In genomic region chr18:610214-610928, GRCh38 we compare ENCODE assay signal across 38 cellular contexts. TPM values are rescaled to one million over a fixed set of nuclear protein-coding genes. Genes with fewer than 3 reads are reported as not detected.
"Had no signal": no experiment of that assay in that cellular context is flagged by ENCODE, and none has a peak within 500 bp of the region (broad histone marks: within the 10 kb centered on the region; RNA-seq: fewer than 3 reads in every experiment).

No MANE protein-coding gene starts in this region.

- H3K4me1 Mint-ChIP-seq: activated CD4-positive, alpha-beta memory T cell treated with anti-CD3 and anti-CD28 coated beads, Interleukin-2, amount 10 ng/mL, durations not matched to agents 7 days and 5 days; activated CD4-positive, alpha-beta T cell treated with anti-CD3 and anti-CD28 coated beads, Interleukin-2, amount 10 ng/mL, durations not matched to agents 7 days and 5 days; activated T-helper 17 cell treated with anti-CD3 and anti-CD28 coated beads, Interleukin-2, amount 50 U/mL, for 72 hours; stimulated activated effector memory CD8-positive, alpha-beta T cell treated with anti-CD3 and anti-CD28 coated beads, Interleukin-12 subunit alpha, Interleukin-12 subunit beta, amount 100 ng/mL, for 72 hours; stimulated activated naive CD8-positive, alpha-beta T cell treated with anti-CD3 and anti-CD28 coated beads, Interleukin-15, amount 100 ng/mL, for 72 hours had no signal

- H3K9me3 Mint-ChIP-seq: activated CD4-positive, alpha-beta memory T cell treated with anti-CD3 and anti-CD28 coated beads, Interleukin-2, amount 10 ng/mL, durations not matched to agents 7 days and 5 days; activated CD4-positive, alpha-beta T cell treated with anti-CD3 and anti-CD28 coated beads, Interleukin-2, amount 10 ng/mL, durations not matched to agents 7 days and 5 days; activated T-cell treated with anti-CD3 and anti-CD28 coated beads, Interleukin-2, amount 50 U/mL, for 4 hours; activated T-helper 17 cell treated with anti-CD3 and anti-CD28 coated beads, Interleukin-2, amount 50 U/mL, for 72 hours; natural killer cell treated with Interleukin-12 subunit alpha and Interleukin-12 subunit beta and Interleukin-15 and Interleukin-18, amount 100 ng/mL, for 72 hours; stimulated activated effector memory CD8-positive, alpha-beta T cell treated with anti-CD3 and anti-CD28 coated beads, Interleukin-12 subunit alpha, Interleukin-12 subunit beta, amount 100 ng/mL, for 72 hours; stimulated activated naive CD8-positive, alpha-beta T cell treated with anti-CD3 and anti-CD28 coated beads, Interleukin-15, amount 100 ng/mL, for 72 hours; T-helper 1 cell treated with Interleukin-12 subunit alpha and Interleukin-12 subunit beta and Interleukin-4 antibody, amounts not matched to agents 30 μg/mL and 1 μg/mL, for 36 hours; type B pancreatic cell had no signal

- H3K4me3 ChIP-seq: esophagus squamous epithelium, lung, mucosa of descending colon, skin epidermis had no signal

- DNase-seq: activated CD4-positive, alpha-beta memory T cell treated with anti-CD3 and anti-CD28 coated beads, Interleukin-2, amount 10 ng/mL, durations not matched to agents 7 days and 5 days; activated CD4-positive, alpha-beta T cell treated with anti-CD3 and anti-CD28 coated beads, Interleukin-2, amount 10 ng/mL, durations not matched to agents 7 days and 5 days; activated gamma-delta T cell treated with Interleukin-2 at 50 U/mL for 16 hours; activated naive CD4-positive, alpha-beta T cell treated with anti-CD3 and anti-CD28 coated beads, Interleukin-2, amount 50 U/mL, for 16 hours; activated T-cell treated with anti-CD3 and anti-CD28 coated beads, Interleukin-2, amount 50 U/mL, for 4 hours; amygdala; central memory CD4-positive, alpha-beta T cell; effector CD4-positive, alpha-beta T cell; esophagus squamous epithelium; glutamatergic neuron; hippocampal formation; left colon; mesendoderm; mucosa of descending colon; stimulated activated CD4-positive, alpha-beta T cell treated with anti-CD3 and anti-CD28 coated beads, Interleukin-12 subunit alpha, Interleukin-12 subunit beta, amount 100 ng/mL, for 4 hours; stimulated activated CD4-positive, alpha-beta T cell treated with anti-CD3 and anti-CD28 coated beads, Interleukin-4, amount 100 ng/mL, for 24 hours; stimulated activated naive CD8-positive, alpha-beta T cell treated with anti-CD3 and anti-CD28 coated beads, Interleukin-15, amount 100 ng/mL, for 72 hours; substantia nigra; SW 1271; T-helper 9 cell had no signal

- H3K36me3 ChIP-seq: esophagus squamous epithelium, neutrophil, WERI-Rb-1 had no signal

- H3K9me3 ChIP-seq: esophagus squamous epithelium, mucosa of descending colon, neutrophil had no signal

- H3K4me1 ChIP-seq: esophagus squamous epithelium had no signal

- ATAC-seq: activated CD4-positive, CD25-positive, alpha-beta regulatory T cell treated with anti-CD3 and anti-CD28 coated beads, Interleukin-2, amount 50 U/mL, for 24 hours; activated T-cell treated with anti-CD3 and anti-CD28 coated beads, Interleukin-2, amount 50 U/mL, for 4 hours; activated T-helper 17 cell treated with anti-CD3 and anti-CD28 coated beads, Interleukin-2, amount 50 U/mL, for 72 hours; left colon; mucosa of descending colon; natural killer cell treated with Interleukin-12 subunit alpha and Interleukin-12 subunit beta and Interleukin-15 and Interleukin-18, amount 100 ng/mL, for 72 hours; sciatic nerve; stimulated activated effector memory CD8-positive, alpha-beta T cell treated with anti-CD3 and anti-CD28 coated beads, Interleukin-12 subunit alpha, Interleukin-12 subunit beta, amount 100 ng/mL, for 72 hours; stimulated activated naive CD8-positive, alpha-beta T cell treated with anti-CD3 and anti-CD28 coated beads, Interleukin-15, amount 100 ng/mL, for 72 hours had no signal

- H3K27me3 Mint-ChIP-seq: activated CD4-positive, alpha-beta memory T cell treated with anti-CD3 and anti-CD28 coated beads, Interleukin-2, amount 10 ng/mL, durations not matched to agents 7 days and 5 days; type B pancreatic cell had no signal

- H3K36me3 Mint-ChIP-seq: natural killer cell treated with Interleukin-12 subunit alpha and Interleukin-12 subunit beta and Interleukin-15 and Interleukin-18, amount 100 ng/mL, for 72 hours; stimulated activated effector memory CD8-positive, alpha-beta T cell treated with anti-CD3 and anti-CD28 coated beads, Interleukin-12 subunit alpha, Interleukin-12 subunit beta, amount 100 ng/mL, for 72 hours; type B pancreatic cell had no signal

- H3K27ac Mint-ChIP-seq: activated CD4-positive, alpha-beta memory T cell treated with anti-CD3 and anti-CD28 coated beads, Interleukin-2, amount 10 ng/mL, durations not matched to agents 7 days and 5 days; activated CD4-positive, alpha-beta T cell treated with anti-CD3 and anti-CD28 coated beads, Interleukin-2, amount 10 ng/mL, durations not matched to agents 7 days and 5 days; activated T-helper 17 cell treated with anti-CD3 and anti-CD28 coated beads, Interleukin-2, amount 50 U/mL, for 72 hours; natural killer cell treated with Interleukin-12 subunit alpha and Interleukin-12 subunit beta and Interleukin-15 and Interleukin-18, amount 100 ng/mL, for 72 hours; stimulated activated effector memory CD8-positive, alpha-beta T cell treated with anti-CD3 and anti-CD28 coated beads, Interleukin-12 subunit alpha, Interleukin-12 subunit beta, amount 100 ng/mL, for 72 hours; T-helper 1 cell treated with Interleukin-12 subunit alpha and Interleukin-12 subunit beta and Interleukin-4 antibody, amounts not matched to agents 30 μg/mL and 1 μg/mL, for 36 hours; type B pancreatic cell had no signal

- H3K27me3 ChIP-seq: esophagus squamous epithelium, neutrophil had no signal

- H3K4me3 Mint-ChIP-seq: activated CD4-positive, alpha-beta memory T cell treated with anti-CD3 and anti-CD28 coated beads, Interleukin-2, amount 10 ng/mL, durations not matched to agents 7 days and 5 days; activated CD4-positive, alpha-beta T cell treated with anti-CD3 and anti-CD28 coated beads, Interleukin-2, amount 10 ng/mL, durations not matched to agents 7 days and 5 days; activated T-cell treated with anti-CD3 and anti-CD28 coated beads, Interleukin-2, amount 50 U/mL, for 4 hours; activated T-helper 17 cell treated with anti-CD3 and anti-CD28 coated beads, Interleukin-2, amount 50 U/mL, for 72 hours; natural killer cell treated with Interleukin-12 subunit alpha and Interleukin-12 subunit beta and Interleukin-15 and Interleukin-18, amount 100 ng/mL, for 72 hours; stimulated activated effector memory CD8-positive, alpha-beta T cell treated with anti-CD3 and anti-CD28 coated beads, Interleukin-12 subunit alpha, Interleukin-12 subunit beta, amount 100 ng/mL, for 72 hours; stimulated activated naive CD8-positive, alpha-beta T cell treated with anti-CD3 and anti-CD28 coated beads, Interleukin-15, amount 100 ng/mL, for 72 hours; T-helper 1 cell treated with Interleukin-12 subunit alpha and Interleukin-12 subunit beta and Interleukin-4 antibody, amounts not matched to agents 30 μg/mL and 1 μg/mL, for 36 hours; type B pancreatic cell had no signal

- H3K27ac ChIP-seq: epithelial cell of prostate, esophagus squamous epithelium, neutrophil, skin epidermis, WERI-Rb-1 had no signal

RNA-seq across cellular contexts. Expression of gene CLUL1, which starts 13.6 kb away (rescaled TPM):
- total RNA-seq: activated CD4-positive, alpha-beta memory T cell treated with anti-CD3 and anti-CD28 coated beads, Interleukin-2, amount 10 ng/mL, durations not matched to agents 7 days and 5 days; activated CD4-positive, alpha-beta T cell treated with anti-CD3 and anti-CD28 coated beads, Interleukin-2, amount 10 ng/mL, durations not matched to agents 7 days and 5 days; activated T-cell treated with anti-CD3 and anti-CD28 coated beads, Interleukin-2, amount 50 U/mL, for 4 hours; activated T-helper 17 cell treated with anti-CD3 and anti-CD28 coated beads, Interleukin-2, amount 50 U/mL, for 72 hours; left colon; mucosa of descending colon; myocyte; natural killer cell treated with Interleukin-12 subunit alpha and Interleukin-12 subunit beta and Interleukin-15 and Interleukin-18, amount 100 ng/mL, for 72 hours; posterior vena cava; sciatic nerve had no signal

RNA-seq across cellular contexts. Expression of gene CETN1, which starts 30.2 kb away (rescaled TPM):
- total RNA-seq: activated CD4-positive, alpha-beta memory T cell treated with anti-CD3 and anti-CD28 coated beads, Interleukin-2, amount 10 ng/mL, durations not matched to agents 7 days and 5 days; activated CD4-positive, alpha-beta T cell treated with anti-CD3 and anti-CD28 coated beads, Interleukin-2, amount 10 ng/mL, durations not matched to agents 7 days and 5 days; activated T-cell treated with anti-CD3 and anti-CD28 coated beads, Interleukin-2, amount 50 U/mL, for 4 hours; activated T-helper 17 cell treated with anti-CD3 and anti-CD28 coated beads, Interleukin-2, amount 50 U/mL, for 72 hours; esophagus squamous epithelium; frontal cortex; left colon; lung; mucosa of descending colon; myocyte; natural killer cell treated with Interleukin-12 subunit alpha and Interleukin-12 subunit beta and Interleukin-15 and Interleukin-18, amount 100 ng/mL, for 72 hours; osteocyte; posterior vena cava; sciatic nerve had no signal
- polyA plus RNA-seq: keratinocyte, lung, thymus had no signal
